7 cellular contexts compared by ENCODE assay signal in the genomic region with DNA sequence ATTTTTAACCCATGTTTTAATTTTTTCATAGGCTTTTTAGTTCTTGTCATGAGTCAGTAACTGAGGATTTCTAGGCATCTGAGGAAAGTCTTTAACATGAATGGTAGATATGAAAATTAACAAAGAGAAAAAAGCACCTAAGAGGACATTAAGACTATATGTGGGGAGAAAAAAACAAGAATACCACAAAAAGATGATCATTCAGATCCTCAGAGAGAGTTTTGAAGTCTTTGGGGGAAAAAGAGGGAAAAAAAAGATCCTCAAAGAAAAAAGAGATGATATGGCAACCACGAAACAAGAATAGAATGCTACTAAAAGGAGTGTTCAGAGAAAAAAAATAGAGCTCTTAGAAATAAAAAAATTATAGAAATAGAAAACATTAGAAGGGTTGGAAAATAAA. TPM values are rescaled to one million over a fixed set of nuclear protein-coding genes. Genes with fewer than 3 reads are reported as not detected.
"Had no signal": no experiment of that assay in that cellular context is flagged by ENCODE, and none has a peak within 500 bp of the region (broad histone marks: within the 10 kb centered on the region; RNA-seq: fewer than 3 reads in every experiment).

No MANE protein-coding gene starts in this region.

- ATAC-seq: GM12878 had no signal

- DNase-seq: GDM1, GF-D8 had no signal

- FAIRE-seq: G401.6, GM12878, GM12891, GM18507 had no signal

- H3K4me3 ChIP-seq: GM12878 had no signal

RNA-seq across cellular contexts. Expression of a gene that starts 8.1 kb away (rescaled TPM):
- total RNA-seq: G401, GM12878 had no signal
